ENCODE assay signal across 20 cellular contexts in genomic region chr1:183487686-183488442, GRCh38. TPM values are rescaled to one million over a fixed set of nuclear protein-coding genes. Genes with fewer than 3 reads are reported as not detected.
DNase-seq lines count a peak whose midpoint lies in the region; ATAC-seq, FAIRE-seq and TF ChIP-seq lines count a peak whose summit lies in the region.
"Had no signal": no experiment of that assay in that cellular context is flagged by ENCODE, and none has a peak within 500 bp of the region (broad histone marks: within the 10 kb centered on the region; RNA-seq: fewer than 3 reads in every experiment).

No MANE protein-coding gene starts in this region.

- in situ Hi-C loops in K562 (cut with MboI): no loop called here

- H3K4me2 ChIP-seq in OCI-LY3 (ENCODE audit: low read length) (peak overlapping the region; percentile 59), K562 (ENCODE audit: insufficient read depth, low read length) (no peak overlapping the region)

- peaks cover 3% of the 10 kb centered on the region for H3K36me3 Mint-ChIP-seq in activated naive CD4-positive, alpha-beta T cell treated with anti-CD3 and anti-CD28 coated beads, Interleukin-2, amount 50 U/mL, for 24 hours
- H3K36me3 Mint-ChIP-seq in stimulated activated naive B cell treated with anti-CD40 and anti-IgM and Interleukin-4, amounts not matched to agents 10 μg/mL and 1 μg/mL and 100 μg/mL, for 72 hours: peaks cover 22 to 31% of the 10 kb centered on the region in 2 donors

- no peak for TF ChIP-seq EP300 in K562 (IDR thresholded peaks at IDR 0.05; ENCODE audit: low read length)

- POLR2A ChIA-PET in K562 (lab: Yijun Ruan, JAX): interaction anchor here (1.3 to 1.9 kb wide), 2 partner anchors 10 to 12 kb away, joined by 4 to 6 read pairs; no protein-coding TSS in a partner anchor

- H3K4me3 ChIP-seq in OCI-LY3 (ENCODE audit: low read length) (peak overlapping the region; percentile 19), K562 (no peak overlapping the region), testis (no peak overlapping the region)
- H3K4me3 ChIP-seq: Peyer's patch had no signal

- no peak for TF ChIP-seq CTCF in OCI-LY3 (IDR thresholded peaks at IDR 0.05; ENCODE audit: low read depth, low read length)
- TF ChIP-seq CTCF in K562 (IDR thresholded peaks at IDR 0.05 in 2 of 3, conservative IDR thresholded peaks at IDR 0.05 in 1 of 3; ENCODE audit: insufficient read depth in 2 of 3, low read depth in 1 of 3, low read length in 3 of 3): no peak
- TF ChIP-seq CTCF in testis (IDR thresholded peaks at IDR 0.05): no peak

- H3K79me2 ChIP-seq in OCI-LY3 (ENCODE audit: low read length) (peaks cover 97% of the 10 kb centered on the region), K562 (ENCODE audit: control insufficient read depth, insufficient read depth, low read length) (peaks cover 95% of the 10 kb centered on the region)

- H2AFZ ChIP-seq in OCI-LY3 (ENCODE audit: low read depth, low read length) (no peak overlapping the region), K562 (ENCODE audit: low read depth, low read length) (no peak overlapping the region)

- H3K9me1 ChIP-seq in K562 (ENCODE audit: control insufficient read depth, insufficient read depth, low read length): no peaks in the 10 kb centered on the region

- intact Hi-C loops in K562 (cut with micrococcal nuclease): no loop called here
- intact Hi-C loops in testis (cut with DNase I; ENCODE audit: low total_unique reads): no loop called here

- CTCF ChIA-PET in K562 (lab: Yijun Ruan, JAX; ENCODE audit: low intra/inter-chr PET ratio): no interaction called here

- FAIRE-seq in K562 (lab: Jason Lieb, UNC) (no peak), RCC 7860 (lab: Jason Lieb, UNC) (no peak)
- FAIRE-seq: GM12891, GM18507 had no signal

- peak; percentile 31 for ATAC-seq in K562
- ATAC-seq in stimulated activated naive B cell treated with anti-CD40 and anti-IgM and Interleukin-4, amounts not matched to agents 10 μg/mL and 1 μg/mL and 100 μg/mL, for 72 hours (replicated peaks): peak; percentile 36 to 46
- ATAC-seq: Right ventricle myocardium inferior had no signal

- no peaks in the 10 kb centered on the region for H3K9me3 ChIP-seq in OCI-LY3 (ENCODE audit: insufficient read depth, low read length)
- H3K9me3 ChIP-seq in K562 (replicated peaks; ENCODE audit: control insufficient read depth, insufficient read depth, low read depth, low read length): no peaks in the 10 kb centered on the region
- no peaks in the 10 kb centered on the region for H3K9me3 ChIP-seq in testis
- H3K9me3 ChIP-seq: BE2C, Peyer's patch had no signal

- TF ChIP-seq POLR2A in K562 (conservative IDR thresholded peaks at IDR 0.05) (no peak), testis (IDR thresholded peaks at IDR 0.05) (no peak), erythroblast (IDR thresholded peaks at IDR 0.05; ENCODE audit: low read length) (no peak)

- DNase-seq in activated naive CD4-positive, alpha-beta T cell treated with anti-CD3 and anti-CD28 coated beads, Interleukin-2, amount 50 U/mL, for 16 hours: no peak
- DNase-seq in K562 (ENCODE audit: extremely low read depth in 1 of 4, low spot score in 3 of 4) (no peak), RCC 7860 (ENCODE audit: low spot score) (no peak), testis (no peak), erythroblast (lab: John Stamatoyannopoulos, UW) (no peak)
- DNase-seq in stimulated activated naive B cell treated with anti-CD40 and anti-IgM and Interleukin-4, amounts not matched to agents 10 μg/mL and 1 μg/mL and 100 μg/mL, for 72 hours: no peak
- DNase-seq: BE2C; CD8-positive, alpha-beta memory T cell; DMS53; EL; KBM-7; NCI-H187; NCI-H2227 treated with DMSO at 0.1 percent for 48 hours; NCI-H524 treated with DMSO at 0.1 percent for 48 hours; Peyer's patch had no signal

- no peaks in the 10 kb centered on the region for H3K27me3 Mint-ChIP-seq in activated naive CD4-positive, alpha-beta T cell treated with anti-CD3 and anti-CD28 coated beads, Interleukin-2, amount 50 U/mL, for 24 hours
- H3K27me3 Mint-ChIP-seq in stimulated activated naive B cell treated with anti-CD40 and anti-IgM and Interleukin-4, amounts not matched to agents 10 μg/mL and 1 μg/mL and 100 μg/mL, for 72 hours: no peaks in the 10 kb centered on the region
- H3K27me3 Mint-ChIP-seq: CD8-positive, alpha-beta memory T cell had no signal

- peak overlapping the region; percentile 15 for H3K4me3 Mint-ChIP-seq in activated naive CD4-positive, alpha-beta T cell treated with anti-CD3 and anti-CD28 coated beads, Interleukin-2, amount 50 U/mL, for 24 hours
- peak overlapping the region in 1 of 2 donors; percentile 28 for H3K4me3 Mint-ChIP-seq in stimulated activated naive B cell treated with anti-CD40 and anti-IgM and Interleukin-4, amounts not matched to agents 10 μg/mL and 1 μg/mL and 100 μg/mL, for 72 hours

- H4K20me1 ChIP-seq in OCI-LY3 (ENCODE audit: insufficient read depth, low read length): peaks cover 82% of the 10 kb centered on the region
- H4K20me1 ChIP-seq in K562 (replicated peaks; ENCODE audit: control insufficient read depth, insufficient read depth, low read length): peaks cover 16% of the 10 kb centered on the region

- peak overlapping the region; percentile 60 for H3K27ac Mint-ChIP-seq in activated naive CD4-positive, alpha-beta T cell treated with anti-CD3 and anti-CD28 coated beads, Interleukin-2, amount 50 U/mL, for 24 hours
- H3K27ac Mint-ChIP-seq in stimulated activated naive B cell treated with anti-CD40 and anti-IgM and Interleukin-4, amounts not matched to agents 10 μg/mL and 1 μg/mL and 100 μg/mL, for 72 hours: peak overlapping the region; percentile 27

- H3K9me3 Mint-ChIP-seq in activated naive CD4-positive, alpha-beta T cell treated with anti-CD3 and anti-CD28 coated beads, Interleukin-2, amount 50 U/mL, for 24 hours: no peaks in the 10 kb centered on the region
- H3K9me3 Mint-ChIP-seq in stimulated activated naive B cell treated with anti-CD40 and anti-IgM and Interleukin-4, amounts not matched to agents 10 μg/mL and 1 μg/mL and 100 μg/mL, for 72 hours: peaks cover 0 to 4% of the 10 kb centered on the region in 2 donors
- H3K9me3 Mint-ChIP-seq: CD8-positive, alpha-beta memory T cell had no signal

- H3K4me1 ChIP-seq in OCI-LY3 (ENCODE audit: low read length) (peaks cover 18% of the 10 kb centered on the region), K562 (replicated peaks in 1 of 2; ENCODE audit: control insufficient read depth in 2 of 2, insufficient read depth in 2 of 2, low read length in 2 of 2) (no peaks in the 10 kb centered on the region; a peak in 1 of 5 replicates), testis (no peaks in the 10 kb centered on the region)
- H3K4me1 ChIP-seq: BE2C, Peyer's patch had no signal

- peak overlapping the region; percentile 60 for H3K27ac ChIP-seq in OCI-LY3 (ENCODE audit: low read length)
- H3K27ac ChIP-seq in K562 (ENCODE audit: extremely low read depth, low read depth, low read length): no peak overlapping the region
- no peak overlapping the region for H3K27ac ChIP-seq in testis
- H3K27ac ChIP-seq: Peyer's patch had no signal

- TF ChIP-seq RAD21 in K562 (CRISPR knock-in tag; conservative IDR thresholded peaks at IDR 0.05 in 1 of 2, IDR thresholded peaks at IDR 0.05 in 1 of 2): no peak

- BruUV-seq in K562 (replicated peaks; lab: Mats Ljungman, UMichigan): no TSS peak

- peaks cover 79% of the 10 kb centered on the region for H3K4me1 Mint-ChIP-seq in activated naive CD4-positive, alpha-beta T cell treated with anti-CD3 and anti-CD28 coated beads, Interleukin-2, amount 50 U/mL, for 24 hours
- peaks cover 23 to 53% of the 10 kb centered on the region in 2 donors for H3K4me1 Mint-ChIP-seq in stimulated activated naive B cell treated with anti-CD40 and anti-IgM and Interleukin-4, amounts not matched to agents 10 μg/mL and 1 μg/mL and 100 μg/mL, for 72 hours

- H3K9ac ChIP-seq in OCI-LY3 (ENCODE audit: low read length): no peak overlapping the region; the same call in 1 of the 2 replicates
- no peak overlapping the region for H3K9ac ChIP-seq in K562 (ENCODE audit: insufficient read depth in 1 of 2, low read depth in 2 of 2, low read length in 2 of 2)

- H3K36me3 ChIP-seq in OCI-LY3 (replicated peaks; ENCODE audit: low read depth, low read length): peaks cover 6% of the 10 kb centered on the region
- H3K36me3 ChIP-seq in K562 (ENCODE audit: control insufficient read depth, insufficient read depth, low read length): peaks cover 10% of the 10 kb centered on the region; the same call in 2 of the 3 replicates
- H3K36me3 ChIP-seq in testis (ENCODE audit: low read depth, missing control alignments): no peaks in the 10 kb centered on the region
- H3K36me3 ChIP-seq: Peyer's patch had no signal

- WGBS in K562 (ENCODE audit: insufficient coverage, low coverage, missing lambda C conversion rate): 43% methylated on average over 2 of the region's 2 CpGs
- WGBS in testis, 2 donors: 74 to 75% methylated on average over 2 of the region's 2 CpGs

- H3K27me3 ChIP-seq in OCI-LY3 (ENCODE audit: low read depth, low read length): no peaks in the 10 kb centered on the region
- no peaks in the 10 kb centered on the region for H3K27me3 ChIP-seq in K562 (ENCODE audit: control insufficient read depth in 2 of 2, insufficient read depth in 2 of 2, low read length in 2 of 2)
- no peaks in the 10 kb centered on the region for H3K27me3 ChIP-seq in testis
- H3K27me3 ChIP-seq: BE2C, Peyer's patch had no signal

RNA-seq across cellular contexts. Expression of gene SMG7, which starts 15.6 kb away (rescaled TPM):
- total RNA-seq in K562 (2011; cell fraction: chromatin; rRNA removed; ENCODE audit: low replicate concordance): 62.4 and 123 TPM in 2 replicates
- total RNA-seq in K562 (2011; cell fraction: nucleolus; rRNA removed): 36.4 and 37.6 TPM in 2 replicates
- total RNA-seq in K562 (2011; cell fraction: nucleoplasm; rRNA removed): 49.6 and 67.6 TPM in 2 replicates
- total RNA-seq in K562 (2014; rRNA removed) (23.4 and 28.1 TPM in 2 replicates), K562 (2014; rRNA removed; fragmentation: Illumina TruSeq; extraction: Trizol) (28.1 and 30.9 TPM in 2 replicates), K562 (2015; rRNA removed; fragmentation: Illumina TruSeq; extraction: Trizol) (29.0 and 30.4 TPM in 2 replicates), K562 (2021) (62.1 and 69.7 TPM in 2 replicates), testis (100 to 1,000 TPM; 109 to 139 TPM)
- polyA plus RNA-seq in K562 (2011; rRNA removed) (59.0 and 64.8 TPM in 2 replicates), K562 (2014; fragmentation: Illumina TruSeq; extraction: Trizol) (59.9 and 74.6 TPM in 2 replicates), K562 (2014; fragmentation: Nextera tagmentation; extraction: Ambion mirVana) (10 to 100 TPM; 12.4 to 12.5 TPM), K562 (2014; rRNA removed) (34.6 and 38.7 TPM in 2 replicates), testis (ENCODE audit: insufficient read depth, low read depth, low replicate concordance) (157 TPM)
- polyA plus RNA-seq in K562 (2011; cell fraction: cytosol; rRNA removed): 41.6 and 49.6 TPM in 2 replicates
- 69.9 and 76.0 TPM in 2 replicates for polyA plus RNA-seq in K562 (2011; cell fraction: nucleus; rRNA removed)
- polyA plus RNA-seq in K562 (2012): 28.7 and 36.9 TPM in 2 replicates
- 89.9 and 91.6 TPM in 2 replicates for polyA minus RNA-seq in K562 (2011; rRNA and poly(A)+ RNA removed)
- polyA minus RNA-seq in K562 (2011; cell fraction: cytosol; rRNA and poly(A)+ RNA removed): 38.0 and 42.5 TPM in 2 replicates
- 55.1 and 87.4 TPM in 2 replicates for polyA minus RNA-seq in K562 (2011; cell fraction: nucleus; rRNA and poly(A)+ RNA removed)
